In genomic region chr10:110758898-110759297, GRCh38 we compare ENCODE assay signal across 12 cellular contexts.
A peak's percentile ranks its signal among the peaks of the same experiment; 100 is the strongest.
DNase-seq lines count a peak whose midpoint lies in the region; ATAC-seq and TF ChIP-seq lines count a peak whose summit lies in the region.
"Had no signal": no experiment of that assay in that cellular context is flagged by ENCODE, and none has a peak within 500 bp of the region (broad histone marks: within the 10 kb centered on the region; RNA-seq: fewer than 3 reads in every experiment).

No MANE protein-coding gene starts in this region.

- CTCF ChIA-PET in activated CD8-positive, alpha-beta T cell treated with anti-CD3 and anti-CD28 coated beads, Interleukin-2, amount 10 ng/mL, durations not matched to agents 7 days and 5 days (lab: Charles Lee), result interaction anchor here (1.4 to 2.3 kb wide), 2 partner anchors 10 to 454 kb away, joined by 3 to 8 read pairs; partner anchors contain the start of gene SMNDC1

- H3K27me3 ChIP-seq in WERI-Rb-1 (ENCODE audit: insufficient read depth, low read depth, severe bottlenecking) (no peaks in the 10 kb centered on the region), heart right ventricle (peaks cover 0 to 3% (median 0%) of the 10 kb centered on the region in 7 donors)

- peaks cover 3% of the 10 kb centered on the region for H3K4me1 Mint-ChIP-seq in type B pancreatic cell (ENCODE audit: unreplicated experiment)
- peaks cover 11% of the 10 kb centered on the region for H3K4me1 Mint-ChIP-seq in activated CD8-positive, alpha-beta T cell treated with anti-CD3 and anti-CD28 coated beads, Interleukin-2, amount 10 ng/mL, durations not matched to agents 7 days and 5 days (ENCODE audit: low read depth)

- TF ChIP-seq CTCF in WERI-Rb-1 (IDR thresholded peaks at IDR 0.05; ENCODE audit: low read depth, low read length) (no peak), heart right ventricle (IDR thresholded peaks at IDR 0.05) (no peak), type B pancreatic cell (conservative IDR thresholded peaks at IDR 0.05) (no peak)

- H3K9me3 Mint-ChIP-seq in type B pancreatic cell, result no peaks in the 10 kb centered on the region
- H3K9me3 Mint-ChIP-seq in activated CD8-positive, alpha-beta T cell treated with anti-CD3 and anti-CD28 coated beads, Interleukin-2, amount 10 ng/mL, durations not matched to agents 7 days and 5 days (ENCODE audit: insufficient read depth), result no peaks in the 10 kb centered on the region
- H3K9me3 Mint-ChIP-seq: stimulated activated naive CD8-positive, alpha-beta T cell treated with anti-CD3 and anti-CD28 coated beads, Interleukin-15, Interleukin-2, amounts not matched to agents 100 ng/mL and 50 ng/mL, for 24 hours had no signal

- H3K4me3 Mint-ChIP-seq in type B pancreatic cell, result no peak overlapping the region
- no peak overlapping the region for H3K4me3 Mint-ChIP-seq in activated CD8-positive, alpha-beta T cell treated with anti-CD3 and anti-CD28 coated beads, Interleukin-2, amount 10 ng/mL, durations not matched to agents 7 days and 5 days
- H3K4me3 Mint-ChIP-seq: activated CD4-positive, alpha-beta T cell treated with anti-CD3 and anti-CD28 coated beads, Interleukin-2, amount 10 ng/mL, durations not matched to agents 7 days and 5 days; stimulated activated naive CD8-positive, alpha-beta T cell treated with anti-CD3 and anti-CD28 coated beads, Interleukin-15, Interleukin-2, amounts not matched to agents 100 ng/mL and 50 ng/mL, for 24 hours had no signal

- H3K36me3 Mint-ChIP-seq in type B pancreatic cell, result no peaks in the 10 kb centered on the region
- H3K36me3 Mint-ChIP-seq in activated CD8-positive, alpha-beta T cell treated with anti-CD3 and anti-CD28 coated beads, Interleukin-2, amount 10 ng/mL, durations not matched to agents 7 days and 5 days (ENCODE audit: low read depth), result no peaks in the 10 kb centered on the region

- H3K4me1 ChIP-seq in heart right ventricle, result peaks cover 5 to 94% (median 59%) of the 10 kb centered on the region in 9 donors

- intact Hi-C loops in heart right ventricle (cut with DNase I), result no loop called here

- POLR2A ChIA-PET in activated CD8-positive, alpha-beta T cell treated with anti-CD3 and anti-CD28 coated beads, Interleukin-2, amount 10 ng/mL, durations not matched to agents 7 days and 5 days (lab: Charles Lee), result interaction anchor here (1.2 kb wide), 1 partner anchor 114 kb away, joined by 3 read pairs; no protein-coding TSS in a partner anchor

- ATAC-seq in heart right ventricle (peak; percentile 25 to 77 (median 68)), GM19328 (IDR thresholded peaks at IDR 0.05; ENCODE audit: unreplicated experiment) (no peak)
- no peak for ATAC-seq in activated CD8-positive, alpha-beta T cell treated with anti-CD3 and anti-CD28 coated beads, Interleukin-2, amount 10 ng/mL, durations not matched to agents 7 days and 5 days

- H3K4me3 ChIP-seq in WERI-Rb-1 (ENCODE audit: low read depth, low read length), result no peak overlapping the region
- no peak overlapping the region for H3K4me3 ChIP-seq in heart right ventricle
- no peak overlapping the region for H3K4me3 ChIP-seq in skeletal muscle cell (ENCODE audit: low read depth, low read length)

- H3K36me3 ChIP-seq in WERI-Rb-1, result no peaks in the 10 kb centered on the region
- no peaks in the 10 kb centered on the region for H3K36me3 ChIP-seq in heart right ventricle

- H3K27ac ChIP-seq in WERI-Rb-1 (peak overlapping the region; percentile 76), heart right ventricle (peak overlapping the region; percentile 33 to 92 (median 80))

- peak; percentile 17 for DNase-seq in HCEC 1CT
- DNase-seq in WERI-Rb-1, result no peak
- peak in 1 of 2 donors; percentile 59 for DNase-seq in heart right ventricle
- peak; percentile 37 for DNase-seq in skeletal muscle cell (ENCODE audit: low read depth)
- no peak for DNase-seq in type B pancreatic cell (ENCODE audit: extremely low spot score, unreplicated experiment)
- DNase-seq in NCI-H1417 treated with DMSO at 0.1 percent for 48 hours (lab: John Stamatoyannopoulos, UW), result no peak
- no peak for DNase-seq in activated CD8-positive, alpha-beta T cell treated with anti-CD3 and anti-CD28 coated beads, Interleukin-2, amount 10 ng/mL, durations not matched to agents 7 days and 5 days
- DNase-seq: activated CD4-positive, alpha-beta T cell treated with anti-CD3 and anti-CD28 coated beads, Interleukin-2, amount 10 ng/mL, durations not matched to agents 7 days and 5 days; anterior cingulate cortex; GF-D8 had no signal

- WGBS in heart right ventricle, 2 donors, result 42 to 47% methylated on average over 4 of the region's 4 CpGs

- H3K27me3 Mint-ChIP-seq in type B pancreatic cell, result no peaks in the 10 kb centered on the region
- no peaks in the 10 kb centered on the region for H3K27me3 Mint-ChIP-seq in activated CD8-positive, alpha-beta T cell treated with anti-CD3 and anti-CD28 coated beads, Interleukin-2, amount 10 ng/mL, durations not matched to agents 7 days and 5 days (ENCODE audit: low read depth)
- H3K27me3 Mint-ChIP-seq: activated CD4-positive, alpha-beta T cell treated with anti-CD3 and anti-CD28 coated beads, Interleukin-2, amount 10 ng/mL, durations not matched to agents 7 days and 5 days had no signal

- H3K9me3 ChIP-seq in WERI-Rb-1 (ENCODE audit: severe bottlenecking) (no peaks in the 10 kb centered on the region), heart right ventricle (no peaks in the 10 kb centered on the region)

- H3K27ac Mint-ChIP-seq in type B pancreatic cell, result no peak overlapping the region
- H3K27ac Mint-ChIP-seq in activated CD8-positive, alpha-beta T cell treated with anti-CD3 and anti-CD28 coated beads, Interleukin-2, amount 10 ng/mL, durations not matched to agents 7 days and 5 days, result no peak overlapping the region
- H3K27ac Mint-ChIP-seq: activated CD4-positive, alpha-beta T cell treated with anti-CD3 and anti-CD28 coated beads, Interleukin-2, amount 10 ng/mL, durations not matched to agents 7 days and 5 days; stimulated activated naive CD8-positive, alpha-beta T cell treated with anti-CD3 and anti-CD28 coated beads, Interleukin-15, Interleukin-2, amounts not matched to agents 100 ng/mL and 50 ng/mL, for 24 hours had no signal

Comparison
In these comparisons a context has a peak if more than half of its experiments do, and no peak if none do; other contexts are left out.
1. DNase-seq: peak in HCEC 1CT (single experiment) and skeletal muscle cell (single experiment); none in WERI-Rb-1 (single experiment), type B pancreatic cell (single experiment), NCI-H1417 treated with DMSO at 0.1 percent for 48 hours (single experiment) and activated CD8-positive, alpha-beta T cell treated with anti-CD3 and anti-CD28 coated beads, Interleukin-2, amount 10 ng/mL, durations not matched to agents 7 days and 5 days (single experiment).
2. ATAC-seq: peak in heart right ventricle (8 of 8); none in GM19328 (single experiment) and activated CD8-positive, alpha-beta T cell treated with anti-CD3 and anti-CD28 coated beads, Interleukin-2, amount 10 ng/mL, durations not matched to agents 7 days and 5 days (single experiment).